ENCODE assay signal across 33 cellular contexts in genomic region chr15:48596841-48597240, GRCh38. TPM values are rescaled to one million over a fixed set of nuclear protein-coding genes. Genes with fewer than 3 reads are reported as not detected.
DNase-seq lines count a peak whose midpoint lies in the region; ATAC-seq, FAIRE-seq and TF ChIP-seq lines count a peak whose summit lies in the region.
"Had no signal": no experiment of that assay in that cellular context is flagged by ENCODE, and none has a peak within 500 bp of the region (broad histone marks: within the 10 kb centered on the region; RNA-seq: fewer than 3 reads in every experiment).

No MANE protein-coding gene starts in this region.

- no peak for TF ChIP-seq POLR2A in HepG2 (IDR thresholded peaks at IDR 0.05; ENCODE audit: insufficient read depth in 1 of 2, low read depth in 2 of 2, low read length in 2 of 2)

- intact Hi-C loops in activated T-helper 2 cell treated with anti-CD3 and anti-CD28 coated beads, Interferon-gamma antibody, Interleukin-2, Interleukin-4, amounts not matched to agents 10 μg/mL and 5 μg/mL and 100 μg/mL, durations not matched to agents 14 hours and 24 hours and 36 hours (cut with micrococcal nuclease): no loop called here
- intact Hi-C loops in HepG2 (cut with micrococcal nuclease; ENCODE audit: unreplicated experiment): no loop called here
- intact Hi-C loops in naive thymus-derived CD4-positive, alpha-beta T cell (cut with micrococcal nuclease): no loop called here

- H3K4me3 ChIP-seq in neutrophil (ENCODE audit: low read depth in 1 of 2, low read length in 1 of 2) (peak overlapping the region; percentile 9 to 31), HepG2 (replicated peaks in 1 of 3; ENCODE audit: insufficient read depth in 1 of 3, low read depth in 2 of 3, low read length in 3 of 3) (no peak overlapping the region)
- H3K4me3 ChIP-seq in naive thymus-derived CD4-positive, alpha-beta T cell (ENCODE audit: low read length): no peak overlapping the region
- H3K4me3 ChIP-seq: ascending aorta, dorsolateral prefrontal cortex, pancreas, right lobe of liver, suprapubic skin, vagina had no signal

- peak; percentile 52 for ATAC-seq in GM18511 (IDR thresholded peaks at IDR 0.05; ENCODE audit: unreplicated experiment)
- peak; percentile 24 for ATAC-seq in GM21717 (IDR thresholded peaks at IDR 0.05; ENCODE audit: unreplicated experiment)
- ATAC-seq in HG03432 (IDR thresholded peaks at IDR 0.05; ENCODE audit: unreplicated experiment): peak; percentile 50
- ATAC-seq in HepG2: no peak
- ATAC-seq in naive thymus-derived CD4-positive, alpha-beta T cell: no peak
- ATAC-seq: activated T-cell treated with anti-CD3 and anti-CD28 coated beads, Interleukin-2, amount 50 U/mL, for 72 hours; right lobe of liver; Right ventricle myocardium inferior had no signal

- FAIRE-seq in HepG2 (lab: Jason Lieb, UNC): no peak
- FAIRE-seq: D721Med, frontal cortex, pancreas, TTC549 had no signal

- H3K4me3 Mint-ChIP-seq in activated T-helper 2 cell treated with anti-CD3 and anti-CD28 coated beads, Interferon-gamma antibody, Interleukin-2, Interleukin-4, amounts not matched to agents 10 μg/mL and 5 μg/mL and 100 μg/mL, durations not matched to agents 14 hours and 24 hours and 36 hours (ENCODE audit: low read depth): no peak overlapping the region
- H3K4me3 Mint-ChIP-seq in naive thymus-derived CD4-positive, alpha-beta T cell: no peak overlapping the region
- H3K4me3 Mint-ChIP-seq: activated naive CD4-positive, alpha-beta T cell treated with anti-CD3 and anti-CD28 coated beads, Interleukin-2, amount 50 U/mL, for 24 hours; activated T-cell treated with anti-CD3 and anti-CD28 coated beads, Interleukin-2, amount 50 U/mL, for 72 hours; central memory CD8-positive, alpha-beta T cell; naive B cell had no signal

- no peak for DNase-seq in activated T-helper 2 cell treated with anti-CD3 and anti-CD28 coated beads, Interferon-gamma antibody, Interleukin-2, Interleukin-4, amounts not matched to agents 10 μg/mL and 5 μg/mL and 100 μg/mL, durations not matched to agents 14 hours and 24 hours and 36 hours (ENCODE audit: low spot score)
- DNase-seq in HepG2 (ENCODE audit: low spot score): no peak
- DNase-seq in naive thymus-derived CD4-positive, alpha-beta T cell: no peak
- no peak for DNase-seq in putamen (ENCODE audit: low spot score)
- DNase-seq: ACHN; activated CD4-positive, alpha-beta T cell treated with anti-CD3 and anti-CD28 coated beads for 4 hours; activated T-cell treated with anti-CD3 and anti-CD28 coated beads, Interleukin-2, amount 50 U/mL, for 72 hours; dorsolateral prefrontal cortex; EL; KG1; naive B cell; NCI-H187 treated with DMSO at 0.1 percent for 48 hours; NCI-H2227 treated with DMSO at 0.1 percent for 48 hours; NCI-H774; pancreas; right lobe of liver; stimulated activated CD4-positive, alpha-beta T cell treated with anti-CD3 and anti-CD28 coated beads, Interleukin-15, amount 100 ng/mL, for 24 hours had no signal

- no peaks in the 10 kb centered on the region for H3K36me3 Mint-ChIP-seq in activated T-helper 2 cell treated with anti-CD3 and anti-CD28 coated beads, Interferon-gamma antibody, Interleukin-2, Interleukin-4, amounts not matched to agents 10 μg/mL and 5 μg/mL and 100 μg/mL, durations not matched to agents 14 hours and 24 hours and 36 hours (ENCODE audit: low read depth)
- H3K36me3 Mint-ChIP-seq in naive thymus-derived CD4-positive, alpha-beta T cell: no peaks in the 10 kb centered on the region
- H3K36me3 Mint-ChIP-seq: activated naive CD4-positive, alpha-beta T cell treated with anti-CD3 and anti-CD28 coated beads, Interleukin-2, amount 50 U/mL, for 24 hours; memory B cell; naive B cell had no signal

- H3K9ac ChIP-seq in HepG2 (ENCODE audit: insufficient read depth, low read depth, low read length): no peak overlapping the region

- no peaks in the 10 kb centered on the region for H3K79me2 ChIP-seq in HepG2 (ENCODE audit: insufficient read depth, low read length)

- POLR2A ChIA-PET in HepG2 (lab: Yijun Ruan, JAX): no interaction called here
- POLR2A ChIA-PET in naive thymus-derived CD4-positive, alpha-beta T cell (lab: Charles Lee): no interaction called here

- no peak overlapping the region for H3K27ac Mint-ChIP-seq in activated T-helper 2 cell treated with anti-CD3 and anti-CD28 coated beads, Interferon-gamma antibody, Interleukin-2, Interleukin-4, amounts not matched to agents 10 μg/mL and 5 μg/mL and 100 μg/mL, durations not matched to agents 14 hours and 24 hours and 36 hours
- no peak overlapping the region for H3K27ac Mint-ChIP-seq in naive thymus-derived CD4-positive, alpha-beta T cell
- H3K27ac Mint-ChIP-seq: activated naive CD4-positive, alpha-beta T cell treated with anti-CD3 and anti-CD28 coated beads, Interleukin-2, amount 50 U/mL, for 24 hours; activated T-cell treated with anti-CD3 and anti-CD28 coated beads, Interleukin-2, amount 50 U/mL, for 72 hours; memory B cell; naive B cell had no signal

- no peak overlapping the region for H3K4me2 ChIP-seq in HepG2 (ENCODE audit: low read depth, low read length)

- peaks cover 3% of the 10 kb centered on the region for H3K4me1 Mint-ChIP-seq in activated T-helper 2 cell treated with anti-CD3 and anti-CD28 coated beads, Interferon-gamma antibody, Interleukin-2, Interleukin-4, amounts not matched to agents 10 μg/mL and 5 μg/mL and 100 μg/mL, durations not matched to agents 14 hours and 24 hours and 36 hours (ENCODE audit: low read depth)
- H3K4me1 Mint-ChIP-seq in naive thymus-derived CD4-positive, alpha-beta T cell: peaks cover 0 to 5% (median 0%) of the 10 kb centered on the region in 7 donors
- H3K4me1 Mint-ChIP-seq: activated naive CD4-positive, alpha-beta T cell treated with anti-CD3 and anti-CD28 coated beads, Interleukin-2, amount 50 U/mL, for 24 hours; central memory CD8-positive, alpha-beta T cell; naive B cell had no signal

- 69% methylated on average over 4 of the region's 4 CpGs for WGBS in HepG2 (ENCODE audit: low lambda C conversion rate)

- H3K27me3 ChIP-seq in neutrophil: no peaks in the 10 kb centered on the region
- no peaks in the 10 kb centered on the region for H3K27me3 ChIP-seq in HepG2 (ENCODE audit: control insufficient read depth in 1 of 2, insufficient read depth in 2 of 2, low read length in 2 of 2)
- no peaks in the 10 kb centered on the region for H3K27me3 ChIP-seq in naive thymus-derived CD4-positive, alpha-beta T cell (ENCODE audit: control insufficient read depth in 2 of 2, insufficient read depth in 2 of 2, low read length in 2 of 2)
- H3K27me3 ChIP-seq: ascending aorta, dorsolateral prefrontal cortex, pancreas, right lobe of liver, suprapubic skin, vagina had no signal

- no TSS peak for BruUV-seq in HepG2 (replicated peaks; lab: Mats Ljungman, UMichigan)

- H4K20me1 ChIP-seq in HepG2 (ENCODE audit: insufficient read depth, low read length): no peaks in the 10 kb centered on the region

- no peak for TF ChIP-seq EP300 in HepG2 (IDR thresholded peaks at IDR 0.05; ENCODE audit: low read depth in 2 of 2, low read length in 2 of 2)
- no peak for TF ChIP-seq EP300 in HepG2 (CRISPR knock-in tag; IDR thresholded peaks at IDR 0.05; ENCODE audit: borderline replicate concordance)

- H3K4me1 ChIP-seq in neutrophil (ENCODE audit: control insufficient read depth in 1 of 2, insufficient read depth in 1 of 2, low read depth in 1 of 2, low read length in 1 of 2) (peaks cover 55 to 80% of the 10 kb centered on the region in 2 experiments), HepG2 (ENCODE audit: insufficient read depth, low read length) (no peaks in the 10 kb centered on the region)
- H3K4me1 ChIP-seq in naive thymus-derived CD4-positive, alpha-beta T cell (ENCODE audit: control insufficient read depth in 2 of 2, insufficient read depth in 2 of 2, low read length in 2 of 2): no peaks in the 10 kb centered on the region
- H3K4me1 ChIP-seq: pancreas, right lobe of liver, suprapubic skin had no signal

- H3K36me3 ChIP-seq in neutrophil: no peaks in the 10 kb centered on the region
- no peaks in the 10 kb centered on the region for H3K36me3 ChIP-seq in HepG2 (replicated peaks in 1 of 2; ENCODE audit: control insufficient read depth in 1 of 2, insufficient read depth in 2 of 2, low read length in 2 of 2)
- no peaks in the 10 kb centered on the region for H3K36me3 ChIP-seq in naive thymus-derived CD4-positive, alpha-beta T cell (ENCODE audit: control insufficient read depth in 2 of 3, insufficient read depth in 3 of 3, low read length in 3 of 3)
- H3K36me3 ChIP-seq: pancreas, right lobe of liver, suprapubic skin had no signal

- peak overlapping the region; percentile 81 for H3K27ac ChIP-seq in neutrophil
- H3K27ac ChIP-seq in HepG2 (ENCODE audit: extremely low read length, insufficient read depth, low read length): no peak overlapping the region
- H3K27ac ChIP-seq in naive thymus-derived CD4-positive, alpha-beta T cell (ENCODE audit: low read depth, low read length): no peak overlapping the region
- H3K27ac ChIP-seq: ascending aorta, C4-2B, dorsolateral prefrontal cortex, epithelial cell of prostate, pancreas, right lobe of liver, suprapubic skin, vagina had no signal

- H3K9me3 Mint-ChIP-seq in activated T-helper 2 cell treated with anti-CD3 and anti-CD28 coated beads, Interferon-gamma antibody, Interleukin-2, Interleukin-4, amounts not matched to agents 10 μg/mL and 5 μg/mL and 100 μg/mL, durations not matched to agents 14 hours and 24 hours and 36 hours: no peaks in the 10 kb centered on the region
- H3K9me3 Mint-ChIP-seq in naive thymus-derived CD4-positive, alpha-beta T cell: no peaks in the 10 kb centered on the region
- H3K9me3 Mint-ChIP-seq: activated naive CD4-positive, alpha-beta T cell treated with anti-CD3 and anti-CD28 coated beads, Interleukin-2, amount 50 U/mL, for 24 hours; activated T-cell treated with anti-CD3 and anti-CD28 coated beads, Interleukin-2, amount 50 U/mL, for 72 hours; central memory CD8-positive, alpha-beta T cell; memory B cell; naive B cell had no signal

- H3K27me3 Mint-ChIP-seq in activated T-helper 2 cell treated with anti-CD3 and anti-CD28 coated beads, Interferon-gamma antibody, Interleukin-2, Interleukin-4, amounts not matched to agents 10 μg/mL and 5 μg/mL and 100 μg/mL, durations not matched to agents 14 hours and 24 hours and 36 hours (ENCODE audit: low read depth): peaks cover 5% of the 10 kb centered on the region
- H3K27me3 Mint-ChIP-seq in naive thymus-derived CD4-positive, alpha-beta T cell: peaks cover 0 to 9% (median 5%) of the 10 kb centered on the region in 5 donors
- H3K27me3 Mint-ChIP-seq: naive B cell had no signal

- in situ Hi-C loops in HepG2 (cut with HindIII; ENCODE audit: extremely low pct_ligation_motif_present, low pct_unique_long_range_greater_than_20kb): no loop called here

- H3K9me3 ChIP-seq in neutrophil (no peaks in the 10 kb centered on the region), HepG2 (ENCODE audit: low read length) (no peaks in the 10 kb centered on the region)
- H3K9me3 ChIP-seq in naive thymus-derived CD4-positive, alpha-beta T cell (ENCODE audit: control insufficient read depth in 2 of 3, low read length in 3 of 3): no peaks in the 10 kb centered on the region
- H3K9me3 ChIP-seq: ascending aorta, pancreas, right lobe of liver, suprapubic skin, vagina had no signal

- no peak for TF ChIP-seq RAD21 in HepG2 (CRISPR knock-in tag; IDR thresholded peaks at IDR 0.05)

- H2AFZ ChIP-seq in HepG2 (ENCODE audit: low read length): no peak overlapping the region

- CTCF ChIA-PET in HepG2 (lab: Yijun Ruan, JAX; ENCODE audit: low intra/inter-chr PET ratio, low total read pairs): no interaction called here
- CTCF ChIA-PET in naive thymus-derived CD4-positive, alpha-beta T cell (lab: Charles Lee): no interaction called here

- no peak for TF ChIP-seq CTCF in neutrophil (IDR thresholded peaks at IDR 0.05)
- TF ChIP-seq CTCF in HepG2 (CRISPR knock-in tag; IDR thresholded peaks at IDR 0.05): no peak

RNA-seq across cellular contexts. Expression of gene FBN1, which starts 48.7 kb away (rescaled TPM):
- total RNA-seq in activated T-helper 2 cell treated with anti-CD3 and anti-CD28 coated beads, Interferon-gamma antibody, Interleukin-2, Interleukin-4, amounts not matched to agents 10 μg/mL and 5 μg/mL and 100 μg/mL, durations not matched to agents 14 hours and 24 hours and 36 hours: 0.80 and 1.2 TPM in 2 replicates
- total RNA-seq in HepG2 (2016; rRNA removed; fragmentation: Illumina TruSeq; extraction: Trizol): 1.7 and 3.0 TPM in 2 replicates
- total RNA-seq in HepG2 (2016; cell fraction: cytosol; rRNA removed; fragmentation: Illumina TruSeq; extraction: Trizol; ENCODE audit: low read depth): 0.26 and 0.71 TPM in 2 replicates
- total RNA-seq in HepG2 (2016; cell fraction: insoluble cytoplasmic fraction; rRNA removed; fragmentation: Illumina TruSeq; extraction: Trizol): 2.3 and 2.8 TPM in 2 replicates
- total RNA-seq in HepG2 (2016; cell fraction: membrane; rRNA removed; fragmentation: Illumina TruSeq; extraction: Trizol): 0.83 and 1.2 TPM in 2 replicates
- 5.1 and 6.3 TPM in 2 replicates for total RNA-seq in HepG2 (2016; cell fraction: nucleus; rRNA removed; fragmentation: Illumina TruSeq; extraction: Trizol)
- 0.81 and 1.5 TPM in 2 replicates for polyA plus RNA-seq in HepG2 (2011; rRNA removed)
- 0.67 and 0.86 TPM in 2 replicates for polyA plus RNA-seq in HepG2 (2011; cell fraction: cytosol; rRNA removed)
- 1.1 and 1.4 TPM in 2 replicates for polyA plus RNA-seq in HepG2 (2011; cell fraction: nucleus; rRNA removed)
- polyA plus RNA-seq in HepG2 (2012): 0.33 and 0.64 TPM in 2 replicates
- polyA plus RNA-seq in HepG2 (2016; cell fraction: cytosol; fragmentation: Illumina TruSeq; extraction: Trizol; ENCODE audit: low read depth): 0.17 and 0.28 TPM in 2 replicates
- polyA plus RNA-seq in HepG2 (2016; cell fraction: insoluble cytoplasmic fraction; fragmentation: Illumina TruSeq; extraction: Trizol; ENCODE audit: low read depth): 1.3 and 1.5 TPM in 2 replicates
- polyA plus RNA-seq in HepG2 (2016; cell fraction: membrane; fragmentation: Illumina TruSeq; extraction: Trizol; ENCODE audit: low read depth): 0.23 and 0.33 TPM in 2 replicates
- 3.5 and 5.2 TPM in 2 replicates for polyA plus RNA-seq in HepG2 (2016; cell fraction: nucleus; fragmentation: Illumina TruSeq; extraction: Trizol; ENCODE audit: insufficient read depth, low read depth)
- 3.2 and 11.1 TPM in 2 replicates for polyA minus RNA-seq in HepG2 (2011; rRNA and poly(A)+ RNA removed; ENCODE audit: low replicate concordance)
- 1.7 and 2.0 TPM in 2 replicates for polyA minus RNA-seq in HepG2 (2011; cell fraction: cytosol; rRNA and poly(A)+ RNA removed)
- polyA minus RNA-seq in HepG2 (2011; cell fraction: nucleus; rRNA and poly(A)+ RNA removed): 3.5 and 4.2 TPM in 2 replicates
- total RNA-seq in naive thymus-derived CD4-positive, alpha-beta T cell: 1 to 10 TPM in 1 of 5 experiments, under 1 TPM in 4; 0.27 to 1.3 (median 0.70) TPM
- polyA plus RNA-seq in naive thymus-derived CD4-positive, alpha-beta T cell: under 1 TPM in 1 of 2 donors, not detected in 1; 0.03 TPM

Comparison
In these comparisons a context has a peak if more than half of its experiments do, and no peak if none do; other contexts are left out.
1. ATAC-seq: peak in GM18511 (single experiment), GM21717 (single experiment) and HG03432 (single experiment); none in HepG2 (single experiment) and naive thymus-derived CD4-positive, alpha-beta T cell (single experiment).
2. H3K4me3 ChIP-seq: peak in neutrophil (2 of 2); none in HepG2 (0 of 3) and naive thymus-derived CD4-positive, alpha-beta T cell (single experiment).